In the genomic region with DNA sequence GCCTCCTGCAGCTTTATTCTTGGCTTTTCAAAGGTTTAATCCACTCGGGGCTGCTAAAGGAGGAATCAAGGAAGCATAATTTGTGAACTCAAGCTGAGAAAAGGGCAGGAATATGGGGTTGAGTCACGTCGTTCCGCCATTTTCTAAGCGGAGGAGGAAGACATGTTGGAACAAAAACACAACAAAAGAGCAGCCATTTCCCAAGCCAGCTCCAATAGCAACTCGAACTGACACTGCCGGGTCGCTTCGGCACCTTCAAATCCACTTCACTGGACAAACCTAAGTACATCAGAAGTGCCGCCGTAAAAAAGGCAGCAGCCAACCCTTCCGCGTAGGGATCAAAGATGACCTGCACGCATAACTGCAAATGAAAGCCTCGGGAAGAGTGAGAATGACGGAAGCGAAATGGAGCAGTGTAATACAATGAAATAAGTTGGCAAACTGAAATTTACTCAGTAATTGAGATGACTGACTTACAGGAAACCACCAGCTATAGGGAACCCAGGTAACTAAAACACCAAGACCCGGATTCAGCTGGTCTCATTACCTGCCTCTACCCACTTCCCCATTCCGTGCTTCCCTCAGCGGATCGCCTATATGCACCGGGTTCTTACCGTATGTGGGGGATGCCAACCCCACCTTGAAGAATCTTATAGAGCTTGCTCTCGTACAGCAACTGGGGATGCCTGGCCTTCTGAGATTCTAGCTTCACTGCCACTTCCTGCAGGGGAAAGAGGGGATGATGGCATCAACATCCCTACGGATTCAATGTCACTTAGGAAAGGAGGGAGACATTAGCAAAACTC, we compare ENCODE assay signal across 1 cellular context.
A peak's percentile ranks its signal among the peaks of the same experiment; 100 is the strongest.
TF ChIP-seq lines count a peak whose summit lies in the region.

No MANE protein-coding gene starts in this region.

TF ChIP-seq in K562, 482 proteins besides CTCF, POLR2A, EP300 and RAD21 (continued from another document and continues in another):
- no peak for TF ChIP-seq ZHX1 (conservative IDR thresholded peaks at IDR 0.05; ENCODE audit: low read length)
- TF ChIP-seq, protein P1, sequence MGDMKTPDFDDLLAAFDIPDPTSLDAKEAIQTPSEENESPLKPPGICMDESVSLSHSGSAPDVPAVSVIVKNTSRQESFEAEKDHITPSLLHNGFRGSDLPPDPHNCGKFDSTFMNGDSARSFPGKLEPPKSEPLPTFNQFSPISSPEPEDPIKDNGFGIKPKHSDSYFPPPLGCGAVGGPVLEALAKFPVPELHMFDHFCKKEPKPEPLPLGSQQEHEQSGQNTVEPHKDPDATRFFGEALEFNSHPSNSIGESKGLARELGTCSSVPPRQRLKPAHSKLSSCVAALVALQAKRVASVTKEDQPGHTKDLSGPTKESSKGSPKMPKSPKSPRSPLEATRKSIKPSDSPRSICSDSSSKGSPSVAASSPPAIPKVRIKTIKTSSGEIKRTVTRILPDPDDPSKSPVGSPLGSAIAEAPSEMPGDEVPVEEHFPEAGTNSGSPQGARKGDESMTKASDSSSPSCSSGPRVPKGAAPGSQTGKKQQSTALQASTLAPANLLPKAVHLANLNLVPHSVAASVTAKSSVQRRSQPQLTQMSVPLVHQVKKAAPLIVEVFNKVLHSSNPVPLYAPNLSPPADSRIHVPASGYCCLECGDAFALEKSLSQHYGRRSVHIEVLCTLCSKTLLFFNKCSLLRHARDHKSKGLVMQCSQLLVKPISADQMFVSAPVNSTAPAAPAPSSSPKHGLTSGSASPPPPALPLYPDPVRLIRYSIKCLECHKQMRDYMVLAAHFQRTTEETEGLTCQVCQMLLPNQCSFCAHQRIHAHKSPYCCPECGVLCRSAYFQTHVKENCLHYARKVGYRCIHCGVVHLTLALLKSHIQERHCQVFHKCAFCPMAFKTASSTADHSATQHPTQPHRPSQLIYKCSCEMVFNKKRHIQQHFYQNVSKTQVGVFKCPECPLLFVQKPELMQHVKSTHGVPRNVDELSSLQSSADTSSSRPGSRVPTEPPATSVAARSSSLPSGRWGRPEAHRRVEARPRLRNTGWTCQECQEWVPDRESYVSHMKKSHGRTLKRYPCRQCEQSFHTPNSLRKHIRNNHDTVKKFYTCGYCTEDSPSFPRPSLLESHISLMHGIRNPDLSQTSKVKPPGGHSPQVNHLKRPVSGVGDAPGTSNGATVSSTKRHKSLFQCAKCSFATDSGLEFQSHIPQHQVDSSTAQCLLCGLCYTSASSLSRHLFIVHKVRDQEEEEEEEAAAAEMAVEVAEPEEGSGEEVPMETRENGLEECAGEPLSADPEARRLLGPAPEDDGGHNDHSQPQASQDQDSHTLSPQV (IDR thresholded peaks at IDR 0.05) = peak; percentile 76; the same call in 1 of the 2 replicates
- TF ChIP-seq DEAF1 (CRISPR knock-in tag; IDR thresholded peaks at IDR 0.05) = no peak
- no peak for TF ChIP-seq TAL1 (IDR thresholded peaks at IDR 0.05)
- TF ChIP-seq TAF7 (tag; IDR thresholded peaks at IDR 0.05) = no peak
- no peak for TF ChIP-seq ZBTB33 (CRISPR knock-in tag; IDR thresholded peaks at IDR 0.05)
- TF ChIP-seq NONO (IDR thresholded peaks at IDR 0.05; ENCODE audit: low read depth in 2 of 2, low read length in 1 of 2) = no peak
- no peak for TF ChIP-seq EHMT2 (IDR thresholded peaks at IDR 0.05)
- TF ChIP-seq AFF4 (CRISPR knock-in tag; IDR thresholded peaks at IDR 0.05) = peak; percentile 70
- TF ChIP-seq ZKSCAN8 (CRISPR knock-in tag; IDR thresholded peaks at IDR 0.05) = no peak
- TF ChIP-seq ZNF639 (CRISPR knock-in tag; conservative IDR thresholded peaks at IDR 0.05 in 1 of 2, IDR thresholded peaks at IDR 0.05 in 1 of 2) = no peak; a peak in 1 of 4 replicates
- TF ChIP-seq, protein P2, sequence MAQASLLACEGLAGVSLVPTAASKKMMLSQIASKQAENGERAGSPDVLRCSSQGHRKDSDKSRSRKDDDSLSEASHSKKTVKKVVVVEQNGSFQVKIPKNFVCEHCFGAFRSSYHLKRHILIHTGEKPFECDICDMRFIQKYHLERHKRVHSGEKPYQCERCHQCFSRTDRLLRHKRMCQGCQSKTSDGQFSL (CRISPR knock-in tag; IDR thresholded peaks at IDR 0.05) = no peak
- TF ChIP-seq, protein P2 (tag; IDR thresholded peaks at IDR 0.05) = peak in 1 of 2 experiments; percentile 54; a peak in 1 of 4 replicates
- TF ChIP-seq ASH1L (IDR thresholded peaks at IDR 0.05; ENCODE audit: borderline replicate concordance, low read depth, partially characterized antibody) = no peak
- TF ChIP-seq, protein P3, sequence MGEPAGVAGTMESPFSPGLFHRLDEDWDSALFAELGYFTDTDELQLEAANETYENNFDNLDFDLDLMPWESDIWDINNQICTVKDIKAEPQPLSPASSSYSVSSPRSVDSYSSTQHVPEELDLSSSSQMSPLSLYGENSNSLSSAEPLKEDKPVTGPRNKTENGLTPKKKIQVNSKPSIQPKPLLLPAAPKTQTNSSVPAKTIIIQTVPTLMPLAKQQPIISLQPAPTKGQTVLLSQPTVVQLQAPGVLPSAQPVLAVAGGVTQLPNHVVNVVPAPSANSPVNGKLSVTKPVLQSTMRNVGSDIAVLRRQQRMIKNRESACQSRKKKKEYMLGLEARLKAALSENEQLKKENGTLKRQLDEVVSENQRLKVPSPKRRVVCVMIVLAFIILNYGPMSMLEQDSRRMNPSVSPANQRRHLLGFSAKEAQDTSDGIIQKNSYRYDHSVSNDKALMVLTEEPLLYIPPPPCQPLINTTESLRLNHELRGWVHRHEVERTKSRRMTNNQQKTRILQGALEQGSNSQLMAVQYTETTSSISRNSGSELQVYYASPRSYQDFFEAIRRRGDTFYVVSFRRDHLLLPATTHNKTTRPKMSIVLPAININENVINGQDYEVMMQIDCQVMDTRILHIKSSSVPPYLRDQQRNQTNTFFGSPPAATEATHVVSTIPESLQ (CRISPR knock-in tag; IDR thresholded peaks at IDR 0.05) = no peak
- TF ChIP-seq ZNF133 (CRISPR knock-in tag; IDR thresholded peaks at IDR 0.05) = no peak
- 0 out of 2 replicates have a peak, but pooled peaks have one; percentile 9 for TF ChIP-seq ATF7 (IDR thresholded peaks at IDR 0.05)
- TF ChIP-seq MCM3 (IDR thresholded peaks at IDR 0.05) = no peak
- no peak for TF ChIP-seq ZNF436 (CRISPR knock-in tag; IDR thresholded peaks at IDR 0.05)
- TF ChIP-seq, protein P4, sequence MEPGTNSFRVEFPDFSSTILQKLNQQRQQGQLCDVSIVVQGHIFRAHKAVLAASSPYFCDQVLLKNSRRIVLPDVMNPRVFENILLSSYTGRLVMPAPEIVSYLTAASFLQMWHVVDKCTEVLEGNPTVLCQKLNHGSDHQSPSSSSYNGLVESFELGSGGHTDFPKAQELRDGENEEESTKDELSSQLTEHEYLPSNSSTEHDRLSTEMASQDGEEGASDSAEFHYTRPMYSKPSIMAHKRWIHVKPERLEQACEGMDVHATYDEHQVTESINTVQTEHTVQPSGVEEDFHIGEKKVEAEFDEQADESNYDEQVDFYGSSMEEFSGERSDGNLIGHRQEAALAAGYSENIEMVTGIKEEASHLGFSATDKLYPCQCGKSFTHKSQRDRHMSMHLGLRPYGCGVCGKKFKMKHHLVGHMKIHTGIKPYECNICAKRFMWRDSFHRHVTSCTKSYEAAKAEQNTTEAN (CRISPR knock-in tag; IDR thresholded peaks at IDR 0.05) = no peak
- TF ChIP-seq POLR3G (IDR thresholded peaks at IDR 0.05; ENCODE audit: extremely low read depth, insufficient read length, insufficient replicate concordance) = no peak
- TF ChIP-seq, protein P5, sequence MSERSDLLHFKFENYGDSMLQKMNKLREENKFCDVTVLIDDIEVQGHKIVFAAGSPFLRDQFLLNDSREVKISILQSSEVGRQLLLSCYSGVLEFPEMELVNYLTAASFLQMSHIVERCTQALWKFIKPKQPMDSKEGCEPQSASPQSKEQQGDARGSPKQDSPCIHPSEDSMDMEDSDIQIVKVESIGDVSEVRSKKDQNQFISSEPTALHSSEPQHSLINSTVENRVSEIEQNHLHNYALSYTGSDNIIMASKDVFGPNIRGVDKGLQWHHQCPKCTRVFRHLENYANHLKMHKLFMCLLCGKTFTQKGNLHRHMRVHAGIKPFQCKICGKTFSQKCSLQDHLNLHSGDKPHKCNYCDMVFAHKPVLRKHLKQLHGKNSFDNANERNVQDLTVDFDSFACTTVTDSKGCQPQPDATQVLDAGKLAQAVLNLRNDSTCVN (CRISPR knock-in tag; IDR thresholded peaks at IDR 0.05) = no peak
- peak; percentile 82 for TF ChIP-seq NFRKB (IDR thresholded peaks at IDR 0.05; ENCODE audit: low read depth)
- no peak for TF ChIP-seq PHTF2 (CRISPR knock-in tag; IDR thresholded peaks at IDR 0.05)
- no peak for TF ChIP-seq C11orf30 (IDR thresholded peaks at IDR 0.05; ENCODE audit: low read depth)
- no peak for TF ChIP-seq TBP (optimal IDR thresholded peaks at IDR 0.05; ENCODE audit: low read depth, low read length)
- no peak for TF ChIP-seq NFATC3 (IDR thresholded peaks at IDR 0.05)
- TF ChIP-seq COPS2 (conservative IDR thresholded peaks at IDR 0.05) = no peak
